In the genomic region with DNA sequence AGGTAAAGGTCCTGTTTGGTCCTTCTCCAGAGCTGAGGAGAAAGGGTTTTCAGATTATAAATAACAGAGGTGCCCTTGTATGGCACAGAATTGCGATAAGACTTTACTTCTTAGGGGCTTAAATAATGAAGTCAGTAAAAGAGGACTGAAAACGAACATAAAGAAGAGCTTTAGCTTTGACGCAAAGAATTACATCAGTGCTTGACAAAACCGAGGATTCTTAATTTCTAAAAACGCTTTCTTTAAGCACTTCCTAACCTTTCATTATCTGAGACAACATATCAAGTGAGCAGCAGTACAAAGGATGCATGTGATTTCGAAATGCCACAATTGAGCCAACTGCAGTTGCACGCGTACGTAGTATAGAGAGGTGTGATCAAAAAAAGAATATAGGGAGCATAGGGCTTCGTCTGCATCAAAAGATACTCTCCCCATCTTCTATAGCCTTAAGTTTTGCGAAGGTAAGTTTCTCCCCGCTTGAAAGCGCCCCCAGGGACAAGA, we compare ENCODE assay signal across 8 cellular contexts. TPM values are rescaled to one million over a fixed set of nuclear protein-coding genes. Genes with fewer than 3 reads are reported as not detected.
A peak's percentile ranks its signal among the peaks of the same experiment; 100 is the strongest.
DNase-seq lines count a peak whose midpoint lies in the region; ATAC-seq, FAIRE-seq and TF ChIP-seq lines count a peak whose summit lies in the region.

No MANE protein-coding gene starts in this region.

- H4K8ac ChIP-seq in mesenchymal stem cell (ENCODE audit: low read length): no peak overlapping the region

- CTCF ChIA-PET in K562 (lab: Yijun Ruan, JAX; ENCODE audit: low intra/inter-chr PET ratio): no interaction called here
- CTCF ChIA-PET in GM10248 (lab: Yijun Ruan, JAX): no interaction called here

- H3K9ac ChIP-seq in K562 (ENCODE audit: insufficient read depth in 1 of 2, low read depth in 2 of 2, low read length in 2 of 2) (peak overlapping the region; percentile 53 to 71; a peak in 3 of 4 replicates), mesenchymal stem cell (ENCODE audit: low read length) (peak overlapping the region; percentile 99)

- H3K4me2 ChIP-seq in K562 (ENCODE audit: insufficient read depth, low read length) (peak overlapping the region; percentile 95), mesenchymal stem cell (ENCODE audit: low read length, poor library complexity, severe bottlenecking) (peak overlapping the region; percentile 82)

- H3K9me1 ChIP-seq in K562 (ENCODE audit: control insufficient read depth, insufficient read depth, low read length): no peaks in the 10 kb centered on the region

- no peak overlapping the region for H2BK12ac ChIP-seq in mesenchymal stem cell (ENCODE audit: low read length in 2 of 2)

- H3K27me3 ChIP-seq in K562 (ENCODE audit: control insufficient read depth in 2 of 2, insufficient read depth in 2 of 2, low read length in 2 of 2) (no peaks in the 10 kb centered on the region), mesenchymal stem cell (ENCODE audit: control insufficient read depth in 1 of 2, insufficient read depth in 1 of 2, low read length in 2 of 2) (no peaks in the 10 kb centered on the region), vagina (no peaks in the 10 kb centered on the region)

- no peak overlapping the region for H2BK15ac ChIP-seq in mesenchymal stem cell (ENCODE audit: low read depth, poor library complexity, severe bottlenecking)

- 78% methylated on average over 13 of the region's 13 CpGs for WGBS in K562 (ENCODE audit: insufficient coverage, low coverage, missing lambda C conversion rate)
- 37% methylated on average over 12 of the region's 13 CpGs for WGBS in mesenchymal stem cell

- H3K23ac ChIP-seq in mesenchymal stem cell (ENCODE audit: low read length in 2 of 2): no peak overlapping the region

- intact Hi-C loops in K562 (cut with micrococcal nuclease): loop anchor here (10.0 kb wide), 1 partner anchor 127 kb away; no protein-coding TSS in a partner anchor
- intact Hi-C loops in vagina (cut with DNase I): no loop called here

- POLR2A ChIA-PET in K562 (lab: Yijun Ruan, JAX): no interaction called here
- POLR2A ChIA-PET in GM10248 (lab: Yijun Ruan, JAX): no interaction called here

- peak overlapping the region in 1 of 2 experiments; percentile 52 for H3K4ac ChIP-seq in mesenchymal stem cell (ENCODE audit: low read depth in 1 of 2, low read length in 2 of 2)

- peaks cover 3% of the 10 kb centered on the region for H3K9me3 ChIP-seq in KOPT-K1 (ENCODE audit: insufficient read depth, low read length, poor library complexity, severe bottlenecking)
- H3K9me3 ChIP-seq in K562 (replicated peaks; ENCODE audit: control insufficient read depth, insufficient read depth, low read depth, low read length): no peaks in the 10 kb centered on the region
- H3K9me3 ChIP-seq in mesenchymal stem cell (ENCODE audit: control insufficient read depth, low read length): no peaks in the 10 kb centered on the region
- H3K9me3 ChIP-seq in vagina: no peaks in the 10 kb centered on the region

- no peak overlapping the region for H3K14ac ChIP-seq in mesenchymal stem cell (ENCODE audit: low read length in 2 of 2)

- DNase-seq in AG09309 (ENCODE audit: low read depth): no peak
- DNase-seq in K562 (ENCODE audit: extremely low read depth in 1 of 4, low spot score in 3 of 4): no peak
- no peak for DNase-seq in mesenchymal stem cell
- DNase-seq in vagina (ENCODE audit: extremely low spot score in 2 of 2): no peak
- no peak for DNase-seq in GM10248 (ENCODE audit: extremely low spot score)
- no peak for DNase-seq in hepatic stellate cell (ENCODE audit: low spot score)

- H2AFZ ChIP-seq in K562 (ENCODE audit: low read depth, low read length) (peak overlapping the region; percentile 97), mesenchymal stem cell (ENCODE audit: low read depth, low read length) (peak overlapping the region; percentile 75)

- peak overlapping the region; percentile 59 for H3K4me3 ChIP-seq in AG09309 (ENCODE audit: control insufficient read depth, low read depth, low read length)
- H3K4me3 ChIP-seq in K562: peak overlapping the region; percentile 94
- peak overlapping the region; percentile 45 to 90 for H3K4me3 ChIP-seq in mesenchymal stem cell (ENCODE audit: insufficient read depth in 1 of 2, low read depth in 1 of 2, low read length in 2 of 2)
- peak overlapping the region; percentile 92 to 93 for H3K4me3 ChIP-seq in vagina

- BruUV-seq in K562 (replicated peaks; lab: Mats Ljungman, UMichigan): TSS peak; percentile 80

- H3K27ac ChIP-seq in KOPT-K1 (ENCODE audit: low read depth, low read length, poor library complexity, severe bottlenecking): peak overlapping the region; percentile 78
- H3K27ac ChIP-seq in K562 (ENCODE audit: extremely low read depth, low read depth, low read length): peak overlapping the region; percentile 97
- H3K27ac ChIP-seq in mesenchymal stem cell (ENCODE audit: low read length, poor library complexity, severe bottlenecking): peak overlapping the region; percentile 72
- H3K27ac ChIP-seq in vagina: peak overlapping the region; percentile 100

- H2BK120ac ChIP-seq in mesenchymal stem cell (ENCODE audit: low read depth, low read length): peak overlapping the region; percentile 11

- TF ChIP-seq RAD21 in K562 (CRISPR knock-in tag; conservative IDR thresholded peaks at IDR 0.05 in 1 of 2, IDR thresholded peaks at IDR 0.05 in 1 of 2): no peak

- TF ChIP-seq EP300 in K562 (IDR thresholded peaks at IDR 0.05; ENCODE audit: low read length): no peak

- no peak overlapping the region for H2AK5ac ChIP-seq in mesenchymal stem cell (ENCODE audit: low read length, severe bottlenecking)

- no peak overlapping the region for H2BK5ac ChIP-seq in mesenchymal stem cell (ENCODE audit: low read depth, low read length, poor library complexity, severe bottlenecking)

- ATAC-seq in K562 (no peak), GM19467 (IDR thresholded peaks at IDR 0.05; ENCODE audit: unreplicated experiment) (no peak)

- H3K18ac ChIP-seq in mesenchymal stem cell (ENCODE audit: low read depth in 1 of 2, low read length in 2 of 2): peak overlapping the region; percentile 82 to 90

- TF ChIP-seq CTCF in AG09309 (IDR thresholded peaks at IDR 0.05; ENCODE audit: control insufficient read depth, insufficient read depth, low read depth, low read length, missing control alignments) (peak; percentile 3), K562 (IDR thresholded peaks at IDR 0.05 in 2 of 3, conservative IDR thresholded peaks at IDR 0.05 in 1 of 3; ENCODE audit: insufficient read depth in 2 of 3, low read depth in 1 of 3, low read length in 3 of 3) (no peak), vagina (IDR thresholded peaks at IDR 0.05) (no peak), GM10248 (IDR thresholded peaks at IDR 0.05; ENCODE audit: control extremely low read depth, extremely low read depth, low read depth, missing control alignments) (no peak)

- no peak for FAIRE-seq in K562 (lab: Jason Lieb, UNC)

- H3K36me3 ChIP-seq in KOPT-K1 (ENCODE audit: insufficient read depth, low read length): peaks cover 4% of the 10 kb centered on the region
- H3K36me3 ChIP-seq in K562 (ENCODE audit: control insufficient read depth, insufficient read depth, low read length): peaks cover 7% of the 10 kb centered on the region
- H3K36me3 ChIP-seq in mesenchymal stem cell (ENCODE audit: control insufficient read depth in 1 of 2, insufficient read depth in 2 of 2, low read depth in 1 of 2, low read length in 2 of 2): peaks cover 0 to 4% of the 10 kb centered on the region in 2 experiments
- H3K36me3 ChIP-seq in vagina: no peaks in the 10 kb centered on the region

- TF ChIP-seq POLR2A in K562 (conservative IDR thresholded peaks at IDR 0.05): no peak
- TF ChIP-seq POLR2A in vagina (IDR thresholded peaks at IDR 0.05): no peak

- peaks cover 3% of the 10 kb centered on the region for H3K79me1 ChIP-seq in mesenchymal stem cell (replicated peaks; ENCODE audit: low read length, poor library complexity, severe bottlenecking)

- H3K79me2 ChIP-seq in K562 (ENCODE audit: control insufficient read depth, insufficient read depth, low read length): peaks cover 45% of the 10 kb centered on the region

- peaks cover 7 to 11% of the 10 kb centered on the region in 2 experiments; a peak in 3 of 5 replicates for H3K4me1 ChIP-seq in K562 (replicated peaks in 1 of 2; ENCODE audit: control insufficient read depth in 2 of 2, insufficient read depth in 2 of 2, low read length in 2 of 2)
- H3K4me1 ChIP-seq in mesenchymal stem cell (ENCODE audit: control insufficient read depth, insufficient read depth, low read depth, low read length): no peaks in the 10 kb centered on the region
- H3K4me1 ChIP-seq in vagina: peaks cover 22% of the 10 kb centered on the region

- in situ Hi-C loops in K562 (cut with MboI): no loop called here

- peaks cover 9% of the 10 kb centered on the region; the same call in 1 of the 2 replicates for H4K20me1 ChIP-seq in K562 (replicated peaks; ENCODE audit: control insufficient read depth, insufficient read depth, low read length)

- no peak overlapping the region for H4K91ac ChIP-seq in mesenchymal stem cell (ENCODE audit: low read length)

TF ChIP-seq in K562, 482 proteins besides CTCF, POLR2A, EP300 and RAD21 (continues in another document):
- TF ChIP-seq GABPA (tag; conservative IDR thresholded peaks at IDR 0.05; ENCODE audit: low read depth): 0 out of 2 replicates have a peak, but pooled peaks have one; percentile 2

RNA-seq across cellular contexts. Expression of a gene that starts 0.8 kb away (rescaled TPM):
- total RNA-seq in K562 (2011; cell fraction: chromatin; rRNA removed; ENCODE audit: low replicate concordance): 10.0 and 28.1 TPM in 2 replicates
- total RNA-seq in K562 (2011; cell fraction: nucleolus; rRNA removed): 10.7 and 10.8 TPM in 2 replicates
- 15.0 and 29.0 TPM in 2 replicates for total RNA-seq in K562 (2011; cell fraction: nucleoplasm; rRNA removed)
- total RNA-seq in K562 (2014; rRNA removed): 13.1 and 14.6 TPM in 2 replicates
- 10.0 and 12.7 TPM in 2 replicates for total RNA-seq in K562 (2014; rRNA removed; fragmentation: Illumina TruSeq; extraction: Trizol)
- total RNA-seq in K562 (2015; rRNA removed; fragmentation: Illumina TruSeq; extraction: Trizol): 9.7 and 10.3 TPM in 2 replicates
- 60.9 and 62.7 TPM in 2 replicates for total RNA-seq in K562 (2021)
- 17.1 and 17.9 TPM in 2 replicates for polyA plus RNA-seq in K562 (2011; rRNA removed)
- polyA plus RNA-seq in K562 (2011; cell fraction: cytosol; rRNA removed): 1.9 and 10.8 TPM in 2 replicates
- polyA plus RNA-seq in K562 (2011; cell fraction: nucleus; rRNA removed): 6.9 and 10.5 TPM in 2 replicates
- 41.6 and 51.3 TPM in 2 replicates for polyA plus RNA-seq in K562 (2012)
- 57.0 and 67.5 TPM in 2 replicates for polyA plus RNA-seq in K562 (2014; fragmentation: Illumina TruSeq; extraction: Trizol)
- polyA plus RNA-seq in K562 (2014; fragmentation: Nextera tagmentation; extraction: Ambion mirVana): 10 to 100 TPM in 1 of 2 experiments, 1 to 10 TPM in 1; 3.7 to 13.6 TPM
- polyA plus RNA-seq in K562 (2014; rRNA removed): 12.4 and 12.9 TPM in 2 replicates
- 23.4 and 25.8 TPM in 2 replicates for polyA minus RNA-seq in K562 (2011; rRNA and poly(A)+ RNA removed)
- 24.8 and 25.0 TPM in 2 replicates for polyA minus RNA-seq in K562 (2011; cell fraction: cytosol; rRNA and poly(A)+ RNA removed)
- polyA minus RNA-seq in K562 (2011; cell fraction: nucleus; rRNA and poly(A)+ RNA removed): 16.0 and 19.1 TPM in 2 replicates
- 80.4 TPM for polyA plus RNA-seq in mesenchymal stem cell (2013, experiment 1 of 2)
- polyA plus RNA-seq in mesenchymal stem cell (2013, experiment 2 of 2): 82.9 TPM
- total RNA-seq in vagina: 29.5 TPM
